10 cellular contexts compared by ENCODE assay signal in the genomic region with DNA sequence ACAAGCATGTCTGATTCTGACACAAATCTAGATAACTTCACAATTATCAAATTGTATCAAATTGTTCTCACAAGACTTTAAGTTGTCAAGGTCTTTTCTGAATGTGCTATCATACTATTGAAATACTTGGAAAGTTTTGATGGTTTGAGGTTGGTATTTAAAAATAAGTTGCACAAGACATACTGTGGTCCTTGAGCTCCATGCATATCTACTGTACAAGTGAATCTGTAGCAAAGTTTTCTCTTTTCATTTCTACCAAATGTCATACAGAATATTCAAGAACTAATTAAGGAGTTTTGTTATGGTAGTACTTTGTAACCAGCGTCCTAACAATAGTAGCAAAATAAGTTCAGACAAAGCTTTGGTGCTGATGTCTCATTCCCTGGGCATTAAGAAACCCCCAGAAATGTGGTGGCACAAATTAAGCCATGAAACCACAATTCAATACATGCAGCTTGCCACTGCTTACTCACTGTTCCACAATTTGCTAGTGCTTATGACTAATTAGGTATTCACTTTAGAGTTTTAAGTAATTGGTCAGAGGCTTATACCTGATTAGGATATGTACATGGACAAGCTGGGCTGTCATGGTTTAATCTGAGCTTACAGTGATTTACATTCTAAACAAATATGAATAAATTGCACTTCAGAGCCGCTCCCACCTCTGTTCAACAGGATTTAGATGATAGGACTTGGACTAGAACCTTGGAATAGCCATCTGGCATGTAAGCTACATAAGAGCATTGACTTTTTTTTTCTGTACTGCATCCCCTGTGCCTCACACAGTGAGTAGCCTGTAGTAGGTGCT. TPM values are rescaled to one million over a fixed set of nuclear protein-coding genes. Genes with fewer than 3 reads are reported as not detected.
DNase-seq lines count a peak whose midpoint lies in the region; ATAC-seq and FAIRE-seq lines count a peak whose summit lies in the region.
"Had no signal": no experiment of that assay in that cellular context is flagged by ENCODE, and none has a peak within 500 bp of the region (broad histone marks: within the 10 kb centered on the region; RNA-seq: fewer than 3 reads in every experiment).

No MANE protein-coding gene starts in this region.

- peak; percentile 32 for DNase-seq in stimulated activated CD4-positive, alpha-beta T cell treated with anti-CD3 and anti-CD28 coated beads, Interleukin-1b, Interleukin-23, amount 100 ng/mL, for 48 hours
- no peak for DNase-seq in stimulated activated CD4-positive, alpha-beta T cell treated with anti-CD3 and anti-CD28 coated beads, Interleukin-12 subunit alpha, Interleukin-12 subunit beta, amount 100 ng/mL, for 4 hours
- peak; percentile 98 for DNase-seq in RKO (ENCODE audit: low spot score)
- DNase-seq in urothelium cell line (ENCODE audit: low spot score), result peak; percentile 63
- DNase-seq in anterior cingulate cortex (lab: John Stamatoyannopoulos, UW), result no peak
- DNase-seq: activated CD4-positive, alpha-beta T cell treated with anti-CD3 and anti-CD28 coated beads for 1 hour; NCI-H1092 had no signal

- FAIRE-seq in urothelium cell line (lab: Jason Lieb, UNC), result peak; percentile 74

- ATAC-seq in esophagus mucosa (peak; percentile 99), GM18873 (IDR thresholded peaks at IDR 0.05; ENCODE audit: low FRiP score, unreplicated experiment) (no peak), GM18870 (IDR thresholded peaks at IDR 0.05; ENCODE audit: unreplicated experiment) (no peak)

RNA-seq across cellular contexts. Expression of a gene that starts 8.8 kb away (rescaled TPM):
- 25.1 TPM for total RNA-seq in esophagus mucosa

Comparison
In these comparisons a context has a peak if more than half of its experiments do, and no peak if none do; other contexts are left out.
1. DNase-seq: peak in stimulated activated CD4-positive, alpha-beta T cell treated with anti-CD3 and anti-CD28 coated beads, Interleukin-1b, Interleukin-23, amount 100 ng/mL, for 48 hours (single experiment), RKO (single experiment) and urothelium cell line (single experiment); none in stimulated activated CD4-positive, alpha-beta T cell treated with anti-CD3 and anti-CD28 coated beads, Interleukin-12 subunit alpha, Interleukin-12 subunit beta, amount 100 ng/mL, for 4 hours (single experiment) and anterior cingulate cortex (0 of 58).